ENCODE assay signal across 20 cellular contexts in genomic region chr10:121335386-121335925, GRCh38.
DNase-seq lines count a peak whose midpoint lies in the region; ATAC-seq and TF ChIP-seq lines count a peak whose summit lies in the region.
"Had no signal": no experiment of that assay in that cellular context is flagged by ENCODE, and none has a peak within 500 bp of the region (broad histone marks: within the 10 kb centered on the region; RNA-seq: fewer than 3 reads in every experiment).

No MANE protein-coding gene starts in this region.

- no peaks in the 10 kb centered on the region for H3K9me3 Mint-ChIP-seq in progenitor cell of endocrine pancreas (ENCODE audit: low read depth)
- H3K9me3 Mint-ChIP-seq: H9 had no signal

- H2AK5ac ChIP-seq in neuronal stem cell (ENCODE audit: low read depth, low read length), result no peak overlapping the region

- H4K8ac ChIP-seq in neuronal stem cell (ENCODE audit: low read depth, low read length), result no peak overlapping the region

- no peak overlapping the region for H3K18ac ChIP-seq in neuronal stem cell (ENCODE audit: low read length)

- H3K14ac ChIP-seq in neuronal stem cell (ENCODE audit: low read length), result no peak overlapping the region

- no peak overlapping the region for H2BK15ac ChIP-seq in neuronal stem cell (ENCODE audit: low read length)

- H3K27ac Mint-ChIP-seq in progenitor cell of endocrine pancreas, result peak overlapping the region; percentile 54
- H3K27ac Mint-ChIP-seq: CD14-positive monocyte; CD4-positive, alpha-beta T cell; CD8-positive, alpha-beta memory T cell had no signal

- H2BK5ac ChIP-seq in neuronal stem cell (ENCODE audit: low read length), result no peak overlapping the region

- no peak for ATAC-seq in HG03175 (IDR thresholded peaks at IDR 0.05; ENCODE audit: unreplicated experiment)
- ATAC-seq: HCT116 had no signal

- no peaks in the 10 kb centered on the region for H3K79me1 ChIP-seq in neuronal stem cell (ENCODE audit: low read depth, low read length)

- no peak for TF ChIP-seq EP300 in esophagus muscularis mucosa (IDR thresholded peaks at IDR 0.05)

- H3K23ac ChIP-seq in neuronal stem cell (ENCODE audit: low read depth, low read length, poor library complexity), result no peak overlapping the region

- DNase-seq in NCI-H82 (lab: John Stamatoyannopoulos, UW), result peak; percentile 36
- no peak for DNase-seq in NCI-H82 treated with DMSO at 0.1 percent for 48 hours (lab: John Stamatoyannopoulos, UW; ENCODE audit: unreplicated experiment)
- peak; percentile 45 for DNase-seq in esophagus muscularis mucosa (ENCODE audit: extremely low spot score)
- no peak for DNase-seq in progenitor cell of endocrine pancreas (ENCODE audit: low spot score, unreplicated experiment)
- no peak for DNase-seq in neuronal stem cell (ENCODE audit: low spot score)
- DNase-seq in NCI-H446 (lab: John Stamatoyannopoulos, UW), result no peak
- DNase-seq: AML-193; BE2C; Calu3; CD4-positive, alpha-beta T cell; CD8-positive, alpha-beta memory T cell; DMS53; DMS79 treated with DMSO at 0.1 percent for 48 hours; GM23248; H9 had no signal

- H2AFZ ChIP-seq in neuronal stem cell (ENCODE audit: low read length), result no peak overlapping the region
- H2AFZ ChIP-seq: GM23248 had no signal

- H3K9ac ChIP-seq in neuronal stem cell (ENCODE audit: low read depth, low read length, poor library complexity), result no peak overlapping the region
- H3K9ac ChIP-seq: BLaER1 treated with 17β-estradiol and CSF1 and Interleukin-3, amounts not matched to agents 10 nM and 100 nM; GM23248 had no signal

- H3K36me3 ChIP-seq in esophagus muscularis mucosa (no peaks in the 10 kb centered on the region), neuronal stem cell (replicated peaks in 1 of 2; ENCODE audit: control insufficient read depth in 2 of 2, insufficient read depth in 2 of 2, low read length in 2 of 2) (no peaks in the 10 kb centered on the region)
- H3K36me3 ChIP-seq: BE2C; BLaER1 treated with 17β-estradiol and CSF1 and Interleukin-3, amounts not matched to agents 10 nM and 100 nM had no signal

- H2BK12ac ChIP-seq in neuronal stem cell (ENCODE audit: low read length), result no peak overlapping the region

- H3K27me3 ChIP-seq in esophagus muscularis mucosa, result no peaks in the 10 kb centered on the region
- peaks cover 0 to 50% (median 6%) of the 10 kb centered on the region in 3 experiments for H3K27me3 ChIP-seq in neuronal stem cell (ENCODE audit: control insufficient read depth in 3 of 3, insufficient read depth in 3 of 3, low read depth in 1 of 3, low read length in 3 of 3)
- H3K27me3 ChIP-seq: BE2C; BLaER1 treated with 17β-estradiol and CSF1 and Interleukin-3, amounts not matched to agents 10 nM and 100 nM had no signal

- no peaks in the 10 kb centered on the region for H3K9me3 ChIP-seq in esophagus muscularis mucosa
- H3K9me3 ChIP-seq in neuronal stem cell (replicated peaks in 1 of 2; ENCODE audit: control insufficient read depth in 2 of 2, insufficient read depth in 1 of 2, low read depth in 1 of 2, low read length in 2 of 2), result no peaks in the 10 kb centered on the region
- H3K9me3 ChIP-seq: BE2C; BLaER1 treated with 17β-estradiol and CSF1 and Interleukin-3, amounts not matched to agents 10 nM and 100 nM had no signal

- intact Hi-C loops in esophagus muscularis mucosa (cut with DNase I), result no loop called here

- H3K4ac ChIP-seq in neuronal stem cell (ENCODE audit: low read length), result no peak overlapping the region

- TF ChIP-seq POLR2A in esophagus muscularis mucosa (IDR thresholded peaks at IDR 0.05; ENCODE audit: low read depth), result no peak

- no peak overlapping the region for H2BK120ac ChIP-seq in neuronal stem cell (ENCODE audit: low read depth, low read length)

- H3K27ac ChIP-seq in esophagus muscularis mucosa (replicated peaks in 1 of 4), result no peak overlapping the region
- H3K27ac ChIP-seq in neuronal stem cell (replicated peaks; ENCODE audit: low read length), result no peak overlapping the region
- H3K27ac ChIP-seq: 22Rv1; BLaER1 treated with 17β-estradiol and CSF1 and Interleukin-3, amounts not matched to agents 10 nM and 100 nM; GM23248 had no signal

- no peak overlapping the region for H4K91ac ChIP-seq in neuronal stem cell (ENCODE audit: low read depth, low read length, poor library complexity)

- no peaks in the 10 kb centered on the region for H3K27me3 Mint-ChIP-seq in progenitor cell of endocrine pancreas
- H3K27me3 Mint-ChIP-seq: CD4-positive, alpha-beta T cell had no signal

- no peaks in the 10 kb centered on the region for H3K4me1 ChIP-seq in esophagus muscularis mucosa
- H3K4me1 ChIP-seq in neuronal stem cell (ENCODE audit: control insufficient read depth in 2 of 2, insufficient read depth in 1 of 2, low read depth in 1 of 2, low read length in 2 of 2), result peaks cover 7 to 18% of the 10 kb centered on the region in 2 donors
- H3K4me1 ChIP-seq: BE2C had no signal

- 74% methylated on average over 7 of the region's 7 CpGs for WGBS in esophagus muscularis mucosa
- WGBS in neuronal stem cell (ENCODE audit: extremely low coverage in 2 of 2, insufficient read length in 2 of 2, insufficient replicate concordance in 1 of 2), 2 donors, result no CpG with 5 or more reads among the region's 7 CpGs

- H3K36me3 Mint-ChIP-seq in progenitor cell of endocrine pancreas (ENCODE audit: insufficient read depth), result no peaks in the 10 kb centered on the region
- H3K36me3 Mint-ChIP-seq: CD14-positive monocyte; CD8-positive, alpha-beta memory T cell had no signal

- no peak for TF ChIP-seq CTCF in esophagus muscularis mucosa (IDR thresholded peaks at IDR 0.05)
- TF ChIP-seq CTCF in progenitor cell of endocrine pancreas (IDR thresholded peaks at IDR 0.05; ENCODE audit: unreplicated experiment), result no peak

- no peak overlapping the region for H3K4me3 Mint-ChIP-seq in progenitor cell of endocrine pancreas (ENCODE audit: low read depth)
- H3K4me3 Mint-ChIP-seq: CD14-positive monocyte; CD4-positive, alpha-beta T cell; CD8-positive, alpha-beta memory T cell; H9 had no signal

- H3K4me3 ChIP-seq in esophagus muscularis mucosa, result no peak overlapping the region
- no peak overlapping the region for H3K4me3 ChIP-seq in neuronal stem cell (ENCODE audit: low read length in 2 of 2)
- H3K4me3 ChIP-seq: BLaER1 treated with 17β-estradiol and CSF1 and Interleukin-3, amounts not matched to agents 10 nM and 100 nM; GM23248 had no signal

- H3K4me1 Mint-ChIP-seq in progenitor cell of endocrine pancreas (ENCODE audit: low read depth), result peaks cover 55% of the 10 kb centered on the region
- H3K4me1 Mint-ChIP-seq: CD14-positive monocyte; CD8-positive, alpha-beta memory T cell had no signal

- no peak overlapping the region for H3K4me2 ChIP-seq in neuronal stem cell (ENCODE audit: insufficient read depth, low read length, poor library complexity, severe bottlenecking)
- H3K4me2 ChIP-seq: BLaER1 treated with 17β-estradiol and CSF1 and Interleukin-3, amounts not matched to agents 10 nM and 100 nM had no signal

Comparison
In these comparisons a context has a peak if more than half of its experiments do, and no peak if none do; other contexts are left out.
1. DNase-seq: peak in NCI-H82 (single experiment) and esophagus muscularis mucosa (single experiment); none in NCI-H82 treated with DMSO at 0.1 percent for 48 hours (single experiment), progenitor cell of endocrine pancreas (single experiment), neuronal stem cell (single experiment) and NCI-H446 (0 of 2).